Comparison of ENCODE assay signal across 8 cellular contexts in the genomic region with DNA sequence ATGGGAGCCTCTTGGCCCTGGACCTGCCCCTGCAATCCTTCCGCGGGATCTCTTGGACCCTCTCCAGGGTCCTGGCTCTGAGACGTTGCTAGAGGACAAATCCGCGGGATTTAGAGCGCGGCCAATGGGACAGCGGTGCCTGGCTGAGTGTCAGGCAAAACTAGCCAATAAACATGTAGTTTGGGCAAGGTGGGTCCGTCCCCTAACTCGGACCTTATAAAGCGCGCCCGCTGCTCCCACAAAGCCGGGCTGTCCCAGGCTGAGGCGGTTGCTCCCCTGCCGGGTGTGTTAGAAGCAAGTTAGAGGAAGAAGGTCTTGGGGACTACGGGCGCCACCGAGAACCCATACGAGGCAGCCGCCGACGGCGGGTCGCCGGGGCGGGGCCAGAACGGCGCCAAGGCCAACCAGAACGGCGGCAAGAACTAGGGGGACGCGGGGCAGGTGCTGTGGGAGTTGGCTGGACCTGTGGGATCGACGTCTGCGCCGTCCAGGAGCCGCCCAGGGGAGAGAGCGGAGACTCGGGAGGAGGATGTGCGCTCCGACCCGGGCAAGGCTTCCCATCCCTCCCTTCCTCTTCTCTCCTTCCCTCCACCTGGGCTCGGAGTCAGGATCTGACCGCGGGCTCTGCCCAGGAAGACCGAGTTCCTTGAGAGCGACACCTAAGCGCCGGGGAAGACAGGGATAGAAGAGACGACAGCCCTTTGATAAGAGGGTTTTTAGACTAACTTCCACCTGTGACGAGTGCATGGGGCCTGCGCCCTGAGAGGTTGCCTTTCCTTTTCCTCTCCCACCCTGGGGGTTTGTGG. TPM values are rescaled to one million over a fixed set of nuclear protein-coding genes. Genes with fewer than 3 reads are reported as not detected.
DNase-seq lines count a peak whose midpoint lies in the region; TF ChIP-seq lines count a peak whose summit lies in the region.

No MANE protein-coding gene starts in this region.

- TSS peak; percentile 62 for BruUV-seq in Caco-2 (replicated peaks; lab: Mats Ljungman, UMichigan)

- peaks cover 9% of the 10 kb centered on the region for H3K79me2 ChIP-seq in mesendoderm (ENCODE audit: control insufficient read depth, insufficient read depth, low read length)

- peak overlapping the region; percentile 87 for H3K56ac ChIP-seq in mesendoderm (ENCODE audit: low read length)

- H3K27me3 Mint-ChIP-seq in Caco-2 (ENCODE audit: insufficient read depth, unreplicated experiment) (no peaks in the 10 kb centered on the region), endothelial cell (ENCODE audit: unreplicated experiment) (no peaks in the 10 kb centered on the region)

- H3K27me3 ChIP-seq in Caco-2 (replicated peaks; ENCODE audit: control insufficient read depth, insufficient read depth, low read length) (no peaks in the 10 kb centered on the region), HL-60 (ENCODE audit: insufficient read depth, poor library complexity, severe bottlenecking) (peaks cover 7% of the 10 kb centered on the region), mesendoderm (ENCODE audit: insufficient read depth, low read length, poor library complexity) (no peaks in the 10 kb centered on the region)

- no peaks in the 10 kb centered on the region for H3K4me1 Mint-ChIP-seq in Caco-2 (ENCODE audit: low read depth, unreplicated experiment)
- H3K4me1 Mint-ChIP-seq in endothelial cell (ENCODE audit: unreplicated experiment): peaks cover 3% of the 10 kb centered on the region

- peak overlapping the region; percentile 11 for H3K18ac ChIP-seq in mesendoderm (ENCODE audit: low read length)

- H3K36me3 ChIP-seq in Caco-2 (ENCODE audit: control insufficient read depth, insufficient read depth, low read length) (peaks cover 2% of the 10 kb centered on the region; the same call in 1 of the 2 replicates), mesendoderm (ENCODE audit: control insufficient read depth, insufficient read depth, low read length) (no peaks in the 10 kb centered on the region)

- no peak overlapping the region for H4K8ac ChIP-seq in mesendoderm (ENCODE audit: low read depth, low read length)

- WGBS in mesendoderm (ENCODE audit: extremely low coverage, insufficient coverage, low lambda C conversion rate): no CpG with 5 or more reads among the region's 53 CpGs

- H2BK15ac ChIP-seq in mesendoderm (replicated peaks; ENCODE audit: low read depth): no peak overlapping the region

- intact Hi-C loops in Caco-2 (cut with micrococcal nuclease; ENCODE audit: unreplicated experiment): loop anchor here (2.0 to 5.0 kb wide), 3 partner anchors 88 to 400 kb away; partner anchors contain the start of genes FBXO9 and TRAM2

- H3K36me3 Mint-ChIP-seq in Caco-2 (ENCODE audit: insufficient read depth, unreplicated experiment): peaks cover 11% of the 10 kb centered on the region
- no peaks in the 10 kb centered on the region for H3K36me3 Mint-ChIP-seq in endothelial cell (ENCODE audit: low read depth, unreplicated experiment)

- H3K4me3 Mint-ChIP-seq in Caco-2 (ENCODE audit: unreplicated experiment) (no peak overlapping the region), endothelial cell (ENCODE audit: unreplicated experiment) (no peak overlapping the region)

- no peak overlapping the region for H2BK5ac ChIP-seq in mesendoderm (ENCODE audit: low read length)

- no peak overlapping the region for H3K27ac ChIP-seq in HL-60 (replicated peaks)
- no peak overlapping the region for H3K27ac ChIP-seq in mesendoderm (ENCODE audit: low read depth, low read length)

- TF ChIP-seq CTCF in Caco-2 (IDR thresholded peaks at IDR 0.05; ENCODE audit: insufficient read depth in 1 of 2, low read depth in 1 of 2, low read length in 1 of 2, severe bottlenecking in 1 of 2, unreplicated experiment in 1 of 2) (no peak), GM20000 (IDR thresholded peaks at IDR 0.05; ENCODE audit: extremely low read depth, missing control alignments) (no peak), HL-60 (IDR thresholded peaks at IDR 0.05; ENCODE audit: insufficient read depth, low read length) (no peak), endothelial cell (IDR thresholded peaks at IDR 0.05; ENCODE audit: unreplicated experiment) (no peak)

- no peak overlapping the region for H3K23ac ChIP-seq in mesendoderm (ENCODE audit: low read length)

- POLR2A ChIA-PET in Caco-2 (lab: Charles Lee): interaction anchor here (1.3 kb wide), 1 partner anchor 244 kb away, joined by 6 read pairs; the partner anchor contains the start of gene EFHC1

- H3K9ac ChIP-seq in mesendoderm (ENCODE audit: low read length): peak overlapping the region; percentile 79

- peak overlapping the region; percentile 92 for H3K4me3 ChIP-seq in Caco-2 (ENCODE audit: low read depth, low read length)
- peak overlapping the region; percentile 46 for H3K4me3 ChIP-seq in HL-60 (replicated peaks; ENCODE audit: insufficient read depth, low read length)
- H3K4me3 ChIP-seq in mesendoderm (ENCODE audit: low read length): peak overlapping the region; percentile 54

- H3K4me1 ChIP-seq in Caco-2: no peaks in the 10 kb centered on the region
- H3K4me1 ChIP-seq in mesendoderm (ENCODE audit: control insufficient read depth, low read depth, low read length): peaks cover 11% of the 10 kb centered on the region

- H2BK120ac ChIP-seq in mesendoderm (ENCODE audit: low read depth, low read length): no peak overlapping the region

- CTCF ChIA-PET in Caco-2 (lab: Charles Lee): interaction anchor here (0.6 to 1.5 kb wide), 2 partner anchors 12 to 271 kb away, joined by 3 to 6 read pairs; no protein-coding TSS in a partner anchor

- peak overlapping the region; percentile 73 for H3K4ac ChIP-seq in mesendoderm (ENCODE audit: low read depth, low read length)

- H3K79me1 ChIP-seq in mesendoderm (ENCODE audit: low read length): peaks cover 14% of the 10 kb centered on the region

- DNase-seq in Caco-2: peak; percentile 93 to 96
- DNase-seq in GM20000 (ENCODE audit: low spot score): peak; percentile 94
- DNase-seq in HL-60 (ENCODE audit: low read depth in 1 of 2, low spot score in 1 of 2): peak; percentile 74 to 87
- peak; percentile 99 for DNase-seq in NCI-H82 (lab: John Stamatoyannopoulos, UW)
- peak; percentile 86 for DNase-seq in activated CD8-positive, alpha-beta memory T cell treated with anti-CD3 and anti-CD28 coated beads for 24 hours
- peak; percentile 85 for DNase-seq in endothelial cell (ENCODE audit: low spot score)
- peak; percentile 99 for DNase-seq in mesendoderm
- DNase-seq in stimulated activated CD8-positive, alpha-beta memory T cell treated with anti-CD3 and anti-CD28 coated beads, Interleukin-15, amount 100 ng/mL, for 24 hours (ENCODE audit: low read depth): peak; percentile 20

- no peaks in the 10 kb centered on the region for H3K9me3 ChIP-seq in Caco-2

- H2AK5ac ChIP-seq in mesendoderm (ENCODE audit: low read length): no peak overlapping the region

- peak overlapping the region; percentile 75 for H3K4me2 ChIP-seq in mesendoderm (ENCODE audit: low read length)

- H3K9me3 Mint-ChIP-seq in Caco-2 (ENCODE audit: unreplicated experiment) (no peaks in the 10 kb centered on the region), endothelial cell (ENCODE audit: unreplicated experiment) (no peaks in the 10 kb centered on the region)

- H3K27ac Mint-ChIP-seq in Caco-2 (ENCODE audit: unreplicated experiment) (no peak overlapping the region), endothelial cell (ENCODE audit: unreplicated experiment) (no peak overlapping the region)

- no peak overlapping the region for H4K5ac ChIP-seq in mesendoderm (ENCODE audit: low read length)

RNA-seq across cellular contexts. Expression of gene TMEM14A, which starts 6.5 kb away (rescaled TPM):
- total RNA-seq in Caco-2 (2022): 39.9 and 41.9 TPM in 2 replicates
- total RNA-seq in endothelial cell (ENCODE audit: unreplicated experiment): 15.2 TPM
- polyA plus RNA-seq in mesendoderm (2013, experiment 1 of 2): 9.3 TPM
- polyA plus RNA-seq in mesendoderm (2013, experiment 2 of 2): 9.7 TPM

Comparison
In these comparisons a context has a peak if more than half of its experiments do, and no peak if none do; other contexts are left out.
1. DNase-seq: peak in every context shown above with its lines; median percentile 99 in NCI-H82; 99 in mesendoderm; 94 in Caco-2; 94 in GM20000; 86 in activated CD8-positive, alpha-beta memory T cell treated with anti-CD3 and anti-CD28 coated beads for 24 hours; 85 in endothelial cell; 80 in HL-60; 20 in stimulated activated CD8-positive, alpha-beta memory T cell treated with anti-CD3 and anti-CD28 coated beads, Interleukin-15, amount 100 ng/mL, for 24 hours.